27 cellular contexts compared by ENCODE assay signal in the genomic region with DNA sequence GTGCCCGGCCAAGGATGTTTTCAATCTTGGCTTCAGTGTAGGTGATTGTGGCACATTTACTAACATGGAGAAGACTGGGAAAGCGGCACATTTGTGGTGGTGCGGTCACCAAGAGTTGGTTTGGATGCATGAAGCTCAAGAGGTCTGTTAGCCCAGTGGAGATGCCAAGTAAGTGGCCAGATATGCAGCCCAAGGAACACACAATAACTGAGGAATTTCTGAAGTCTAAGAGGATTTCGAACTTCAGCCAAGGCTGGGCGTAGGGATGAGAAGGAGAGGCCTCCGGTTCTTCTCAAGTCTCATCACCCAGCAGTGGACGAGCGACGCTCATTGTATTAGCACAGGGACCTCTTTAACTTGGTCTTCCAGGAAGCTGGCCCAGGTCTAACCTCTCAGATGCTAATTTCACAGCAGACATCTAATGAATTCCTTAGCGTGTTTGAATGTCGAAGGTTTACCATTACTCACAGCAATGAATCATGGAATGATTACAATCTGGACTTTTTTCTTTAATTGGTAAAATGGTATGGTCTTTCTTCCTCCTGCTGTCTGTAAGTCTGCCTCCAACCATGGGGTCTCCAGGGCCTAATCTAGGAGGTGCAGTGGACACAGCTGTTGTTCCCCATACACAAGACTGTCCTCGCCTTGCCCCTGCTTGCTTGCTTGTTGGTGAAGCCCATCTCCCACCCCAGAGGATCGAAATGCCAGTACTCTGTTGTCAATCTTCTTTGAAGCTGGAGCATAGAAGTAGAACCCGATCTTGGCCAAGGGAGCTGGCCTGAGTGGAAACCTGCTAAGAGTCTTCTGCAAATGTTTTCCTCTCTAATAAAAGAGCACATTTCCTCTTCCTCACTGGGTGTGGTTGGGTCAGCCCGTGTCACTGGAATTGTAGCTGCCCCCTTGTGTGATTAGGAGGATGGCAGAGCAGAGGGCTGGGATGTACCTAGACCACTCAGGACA.
DNase-seq lines count a peak whose midpoint lies in the region; ATAC-seq, FAIRE-seq and TF ChIP-seq lines count a peak whose summit lies in the region.
"Had no signal": no experiment of that assay in that cellular context is flagged by ENCODE, and none has a peak within 500 bp of the region (broad histone marks: within the 10 kb centered on the region; RNA-seq: fewer than 3 reads in every experiment).

No MANE protein-coding gene starts in this region.

- H3K4me3 ChIP-seq in HCT116 (replicated peaks in 1 of 2; ENCODE audit: low read depth in 1 of 2, low read length in 2 of 2) (no peak overlapping the region), endothelial cell of umbilical vein (replicated peaks in 1 of 3; ENCODE audit: insufficient read depth in 1 of 3, low read depth in 1 of 3, low read length in 3 of 3) (no peak overlapping the region)
- H3K4me3 ChIP-seq in CD4-positive, alpha-beta memory T cell (ENCODE audit: low read length in 2 of 2) = no peak overlapping the region
- H3K4me3 ChIP-seq: lung, pancreas, sigmoid colon, uterus had no signal

- intact Hi-C loops in HCT116 (cut with micrococcal nuclease) = no loop called here
- intact Hi-C loops in endothelial cell of umbilical vein (cut with micrococcal nuclease) = no loop called here
- intact Hi-C loops in CD4-positive, alpha-beta memory T cell (cut with micrococcal nuclease) = no loop called here

- no peak for TF ChIP-seq CTCF in HCT116 (IDR thresholded peaks at IDR 0.05 in 2 of 3, conservative IDR thresholded peaks at IDR 0.05 in 1 of 3; ENCODE audit: borderline replicate concordance in 1 of 3, insufficient read depth in 1 of 3, low read depth in 2 of 3, low read length in 2 of 3)
- no peak for TF ChIP-seq CTCF in endothelial cell of umbilical vein (IDR thresholded peaks at IDR 0.05; ENCODE audit: extremely low read depth in 1 of 2, insufficient read depth in 1 of 2, low read depth in 1 of 2, low read length in 2 of 2)

- no peaks in the 10 kb centered on the region for H3K9me3 ChIP-seq in HCT116 (ENCODE audit: control insufficient read depth in 1 of 2, insufficient read depth in 1 of 2, low read depth in 1 of 2, low read length in 2 of 2)
- H3K9me3 ChIP-seq in endothelial cell of umbilical vein (replicated peaks; ENCODE audit: control insufficient read depth, insufficient read depth, low read length) = no peaks in the 10 kb centered on the region
- no peaks in the 10 kb centered on the region for H3K9me3 ChIP-seq in CD4-positive, alpha-beta memory T cell (ENCODE audit: control insufficient read depth in 1 of 2, low read length in 2 of 2)
- H3K9me3 ChIP-seq: pancreas, sigmoid colon, SK-N-SH, uterus had no signal

- POLR2A ChIA-PET in HCT116 (lab: Charles Lee) (no interaction called here), endothelial cell of umbilical vein (lab: Charles Lee) (no interaction called here)
- POLR2A ChIA-PET in CD4-positive, alpha-beta memory T cell (lab: Charles Lee; ENCODE audit: partially characterized antibody) = no interaction called here

- peaks cover 21 to 30% of the 10 kb centered on the region in 2 donors for H3K27me3 Mint-ChIP-seq in CD4-positive, alpha-beta memory T cell

- H3K27me3 ChIP-seq in HCT116 (ENCODE audit: insufficient read depth, low read length) (no peaks in the 10 kb centered on the region), endothelial cell of umbilical vein (ENCODE audit: control insufficient read depth in 2 of 2, insufficient read depth in 2 of 2, low read length in 2 of 2) (peaks cover 8 to 10% of the 10 kb centered on the region in 2 experiments)
- H3K27me3 ChIP-seq in CD4-positive, alpha-beta memory T cell (ENCODE audit: insufficient read depth, low read length) = no peaks in the 10 kb centered on the region
- H3K27me3 ChIP-seq: pancreas, sigmoid colon, uterus had no signal

- RAD21 ChIA-PET in HCT116 (lab: Charles Lee; ENCODE audit: low non-redundant PET in 1 of 2, low total read pairs in 2 of 2, uncharacterized antibody in 2 of 2, unreplicated experiment in 2 of 2) = no interaction called here

- H3K27ac ChIP-seq in HCT116 (ENCODE audit: low read depth, low read length) (no peak overlapping the region), endothelial cell of umbilical vein (ENCODE audit: insufficient read depth, low read depth, low read length) (no peak overlapping the region)
- no peak overlapping the region for H3K27ac ChIP-seq in CD4-positive, alpha-beta memory T cell (ENCODE audit: low read depth, low read length)
- H3K27ac ChIP-seq: pancreas, sigmoid colon, uterus had no signal

- peaks cover 0 to 5% (median 2%) of the 10 kb centered on the region in 4 donors for H3K4me1 Mint-ChIP-seq in CD4-positive, alpha-beta memory T cell

- H3K27ac Mint-ChIP-seq in CD4-positive, alpha-beta memory T cell = no peak overlapping the region
- H3K27ac Mint-ChIP-seq: CD4-positive, alpha-beta T cell had no signal

- TF ChIP-seq POLR2A in HCT116 (IDR thresholded peaks at IDR 0.05; ENCODE audit: borderline replicate concordance, extremely low read depth, insufficient read depth, insufficient read length) (no peak), endothelial cell of umbilical vein (IDR thresholded peaks at IDR 0.05; ENCODE audit: low read depth, low read length) (no peak)

- H3K36me3 ChIP-seq in HCT116 (ENCODE audit: control insufficient read depth in 1 of 2, insufficient read depth in 2 of 2, low read length in 2 of 2) (no peaks in the 10 kb centered on the region), endothelial cell of umbilical vein (ENCODE audit: control insufficient read depth in 2 of 2, extremely low read depth in 1 of 2, insufficient read depth in 2 of 2, low read length in 2 of 2) (no peaks in the 10 kb centered on the region)
- H3K36me3 ChIP-seq in CD4-positive, alpha-beta memory T cell (ENCODE audit: insufficient read depth, low read length) = no peaks in the 10 kb centered on the region
- H3K36me3 ChIP-seq: pancreas, sigmoid colon, uterus had no signal

- DNase-seq in HCT116 (ENCODE audit: low read depth, low spot score) = no peak
- peak; percentile 27 for DNase-seq in RPMI7951 (ENCODE audit: low read depth)
- DNase-seq in endothelial cell of umbilical vein (ENCODE audit: low read depth, low spot score) = no peak
- peak; percentile 35 for DNase-seq in renal cortical epithelial cell (ENCODE audit: low read depth)
- DNase-seq in CD4-positive, alpha-beta memory T cell = no peak
- DNase-seq in GM19238 (ENCODE audit: insufficient read length, low spot score) = no peak
- DNase-seq: activated CD4-positive, alpha-beta T cell treated with anti-CD3 and anti-CD28 coated beads for 1 hour; activated CD8-positive, alpha-beta memory T cell treated with anti-CD3 and anti-CD28 coated beads for 24 hours; activated gamma-delta T cell; CD4-positive, alpha-beta T cell; glutamatergic neuron; HCEC 1CT; KG1; NCI-H1436; NCI-H2081 treated with DMSO at 0.1 percent for 48 hours; NCI-H446; NCI-H82; pancreas; sigmoid colon; SK-N-SH; stimulated activated naive CD4-positive, alpha-beta T cell; T-helper 2 cell; uterus had no signal

- no peaks in the 10 kb centered on the region for H3K9me1 ChIP-seq in endothelial cell of umbilical vein (replicated peaks; ENCODE audit: control insufficient read depth, extremely low read depth, insufficient read depth, low read length)

- ATAC-seq in HCT116 = no peak
- no peak for ATAC-seq in HG02588 (IDR thresholded peaks at IDR 0.05; ENCODE audit: unreplicated experiment)
- ATAC-seq: pancreas had no signal

- no peak overlapping the region for H3K9ac ChIP-seq in HCT116 (ENCODE audit: low read length)
- H3K9ac ChIP-seq in endothelial cell of umbilical vein (replicated peaks; ENCODE audit: extremely low read depth, insufficient read depth, low read length) = no peak overlapping the region
- H3K9ac ChIP-seq: SK-N-SH had no signal

- H3K36me3 Mint-ChIP-seq in CD4-positive, alpha-beta memory T cell = no peaks in the 10 kb centered on the region

- no peaks in the 10 kb centered on the region for H3K9me3 Mint-ChIP-seq in CD4-positive, alpha-beta memory T cell
- H3K9me3 Mint-ChIP-seq: CD4-positive, alpha-beta T cell had no signal

- no peak overlapping the region for H2AFZ ChIP-seq in HCT116 (ENCODE audit: low read depth, low read length, poor library complexity, severe bottlenecking)
- H2AFZ ChIP-seq in endothelial cell of umbilical vein (ENCODE audit: low read depth, low read length) = no peak overlapping the region

- CTCF ChIA-PET in HCT116 (lab: Charles Lee) = no interaction called here
- CTCF ChIA-PET in endothelial cell of umbilical vein (lab: Charles Lee) = no interaction called here
- CTCF ChIA-PET in CD4-positive, alpha-beta memory T cell (lab: Charles Lee; ENCODE audit: partially characterized antibody) = no interaction called here

- BruUV-seq in HCT116 (replicated peaks; lab: Mats Ljungman, UMichigan) (no TSS peak), endothelial cell of umbilical vein (replicated peaks; lab: Mats Ljungman, UMichigan) (no TSS peak)

- H3K4me3 Mint-ChIP-seq in CD4-positive, alpha-beta memory T cell = no peak overlapping the region
- H3K4me3 Mint-ChIP-seq: CD4-positive, alpha-beta T cell had no signal

- dilution Hi-C loops in endothelial cell of umbilical vein (cut with MboI; ENCODE audit: extremely low pct_ligation_motif_present, low sequenced_read_pairs) = no loop called here

- TF ChIP-seq RAD21 in HCT116 (IDR thresholded peaks at IDR 0.05; ENCODE audit: low read depth) = no peak

- no peak for FAIRE-seq in endothelial cell of umbilical vein (lab: Jason Lieb, UNC)
- FAIRE-seq: HTR-8/SVneo, keratinocyte, pancreas had no signal

- H3K4me1 ChIP-seq in HCT116 (ENCODE audit: control insufficient read depth in 1 of 2, insufficient read depth in 2 of 2, low read length in 2 of 2) (peaks cover 13 to 32% of the 10 kb centered on the region in 2 experiments; a peak in 3 of 4 replicates), endothelial cell of umbilical vein (ENCODE audit: control insufficient read depth, extremely low read depth, insufficient read depth, low read length) (no peaks in the 10 kb centered on the region)
- no peaks in the 10 kb centered on the region for H3K4me1 ChIP-seq in CD4-positive, alpha-beta memory T cell (ENCODE audit: insufficient read depth, low read length)
- H3K4me1 ChIP-seq: uterus had no signal

- H3K9me2 ChIP-seq in HCT116 (ENCODE audit: insufficient read depth) = no peaks in the 10 kb centered on the region
- H3K9me2 ChIP-seq: SK-N-SH had no signal

- no peaks in the 10 kb centered on the region for H3K79me2 ChIP-seq in HCT116 (ENCODE audit: insufficient read depth, low read length)
- no peaks in the 10 kb centered on the region for H3K79me2 ChIP-seq in endothelial cell of umbilical vein (ENCODE audit: control insufficient read depth, insufficient read depth, low read length)

- H4K20me1 ChIP-seq in HCT116 (ENCODE audit: insufficient read depth) (no peaks in the 10 kb centered on the region), endothelial cell of umbilical vein (replicated peaks; ENCODE audit: control insufficient read depth, extremely low read depth, insufficient read depth, low read length) (no peaks in the 10 kb centered on the region)

- H3K4me2 ChIP-seq in HCT116 (ENCODE audit: low read length) (peak overlapping the region; percentile 11; the same call in 1 of the 2 replicates), endothelial cell of umbilical vein (ENCODE audit: insufficient read depth, low read length) (no peak overlapping the region)
- H3K4me2 ChIP-seq: SK-N-SH had no signal

TF ChIP-seq in HCT116, 20 proteins besides CTCF, POLR2A, EP300 and RAD21 (continues in another document):
- no peak for TF ChIP-seq SIN3A (IDR thresholded peaks at IDR 0.05; ENCODE audit: low read depth)

Comparison
In these comparisons a context has a peak if more than half of its experiments do, and no peak if none do; other contexts are left out.
1. DNase-seq: peak in RPMI7951 (single experiment) and renal cortical epithelial cell (single experiment); none in HCT116 (single experiment), endothelial cell of umbilical vein (single experiment), CD4-positive, alpha-beta memory T cell (0 of 5) and GM19238 (single experiment).